13 cellular contexts compared by ENCODE assay signal in genomic region chr15:38128389-38128788, GRCh38.
DNase-seq lines count a peak whose midpoint lies in the region; ATAC-seq, FAIRE-seq and TF ChIP-seq lines count a peak whose summit lies in the region.
"Had no signal": no experiment of that assay in that cellular context is flagged by ENCODE, and none has a peak within 500 bp of the region (broad histone marks: within the 10 kb centered on the region; RNA-seq: fewer than 3 reads in every experiment).

No MANE protein-coding gene starts in this region.

- H3K4me1 Mint-ChIP-seq in osteocyte (ENCODE audit: unreplicated experiment): peaks cover 33% of the 10 kb centered on the region
- H3K4me1 Mint-ChIP-seq in activated CD4-positive, alpha-beta T cell treated with anti-CD3 and anti-CD28 coated beads, Interleukin-2, amount 10 ng/mL, durations not matched to agents 7 days and 5 days: peaks cover 2% of the 10 kb centered on the region

- peak overlapping the region; percentile 62 for H3K27ac Mint-ChIP-seq in osteocyte (ENCODE audit: unreplicated experiment)
- H3K27ac Mint-ChIP-seq in activated CD4-positive, alpha-beta T cell treated with anti-CD3 and anti-CD28 coated beads, Interleukin-2, amount 10 ng/mL, durations not matched to agents 7 days and 5 days: no peak overlapping the region

- CTCF ChIA-PET in activated CD4-positive, alpha-beta T cell treated with anti-CD3 and anti-CD28 coated beads, Interleukin-2, amount 10 ng/mL, durations not matched to agents 7 days and 5 days (lab: Charles Lee): no interaction called here
- CTCF ChIA-PET in GM10248 (lab: Yijun Ruan, JAX): interaction anchor here (1.0 kb wide), 1 partner anchor 18 kb away, joined by 3 read pairs; no protein-coding TSS in a partner anchor

- FAIRE-seq in RCC 7860 (lab: Jason Lieb, UNC): no peak
- FAIRE-seq: HTR-8/SVneo had no signal

- H3K9me3 Mint-ChIP-seq in osteocyte (ENCODE audit: unreplicated experiment): no peaks in the 10 kb centered on the region
- no peaks in the 10 kb centered on the region for H3K9me3 Mint-ChIP-seq in activated CD4-positive, alpha-beta T cell treated with anti-CD3 and anti-CD28 coated beads, Interleukin-2, amount 10 ng/mL, durations not matched to agents 7 days and 5 days

- H3K36me3 Mint-ChIP-seq in osteocyte (ENCODE audit: unreplicated experiment): no peaks in the 10 kb centered on the region
- H3K36me3 Mint-ChIP-seq in activated CD4-positive, alpha-beta T cell treated with anti-CD3 and anti-CD28 coated beads, Interleukin-2, amount 10 ng/mL, durations not matched to agents 7 days and 5 days (ENCODE audit: low read depth): no peaks in the 10 kb centered on the region

- no peak overlapping the region for H3K4me3 Mint-ChIP-seq in osteocyte (ENCODE audit: unreplicated experiment)
- H3K4me3 Mint-ChIP-seq in activated CD4-positive, alpha-beta T cell treated with anti-CD3 and anti-CD28 coated beads, Interleukin-2, amount 10 ng/mL, durations not matched to agents 7 days and 5 days: no peak overlapping the region

- TF ChIP-seq CTCF in osteocyte (IDR thresholded peaks at IDR 0.05) (no peak), GM10248 (IDR thresholded peaks at IDR 0.05; ENCODE audit: control extremely low read depth, extremely low read depth, low read depth, missing control alignments) (no peak)

- DNase-seq in CD1c-positive myeloid dendritic cell (ENCODE audit: extremely low spot score) (peak; percentile 90), RCC 7860 (ENCODE audit: low spot score) (peak; percentile 11), fibroblast of gingiva (ENCODE audit: low read depth) (peak; percentile 85), osteocyte (ENCODE audit: extremely low spot score, unreplicated experiment) (no peak), GM10248 (ENCODE audit: extremely low spot score) (no peak), OCI-M2 (lab: John Stamatoyannopoulos, UW; ENCODE audit: unreplicated experiment) (no peak)
- no peak for DNase-seq in activated CD4-positive, alpha-beta T cell treated with anti-CD3 and anti-CD28 coated beads, Interleukin-2, amount 10 ng/mL, durations not matched to agents 7 days and 5 days
- DNase-seq: activated CD4-positive, CD25-positive, alpha-beta regulatory T cell; Caco-2; NCI-H2029; uterus had no signal

- no peaks in the 10 kb centered on the region for H3K27me3 Mint-ChIP-seq in osteocyte (ENCODE audit: unreplicated experiment)
- H3K27me3 Mint-ChIP-seq in activated CD4-positive, alpha-beta T cell treated with anti-CD3 and anti-CD28 coated beads, Interleukin-2, amount 10 ng/mL, durations not matched to agents 7 days and 5 days: peaks cover 22% of the 10 kb centered on the region

- POLR2A ChIA-PET in activated CD4-positive, alpha-beta T cell treated with anti-CD3 and anti-CD28 coated beads, Interleukin-2, amount 10 ng/mL, durations not matched to agents 7 days and 5 days (lab: Charles Lee): no interaction called here
- POLR2A ChIA-PET in GM10248 (lab: Yijun Ruan, JAX): no interaction called here

- ATAC-seq in HG03460 (IDR thresholded peaks at IDR 0.05; ENCODE audit: unreplicated experiment): no peak

Comparison
In these comparisons a context has a peak if more than half of its experiments do, and no peak if none do; other contexts are left out.
1. DNase-seq: peak in CD1c-positive myeloid dendritic cell (single experiment), RCC 7860 (single experiment) and fibroblast of gingiva (single experiment); none in osteocyte (single experiment), activated CD4-positive, alpha-beta T cell treated with anti-CD3 and anti-CD28 coated beads, Interleukin-2, amount 10 ng/mL, durations not matched to agents 7 days and 5 days (single experiment), GM10248 (single experiment) and OCI-M2 (single experiment).